In genomic region chr1:31856140-31856539, GRCh38 we compare ENCODE assay signal across 27 cellular contexts. TPM values are rescaled to one million over a fixed set of nuclear protein-coding genes. Genes with fewer than 3 reads are reported as not detected.
"Had no signal": no experiment of that assay in that cellular context is flagged by ENCODE, and none has a peak within 500 bp of the region (broad histone marks: within the 10 kb centered on the region; RNA-seq: fewer than 3 reads in every experiment).

No MANE protein-coding gene starts in this region.

- H3K27ac Mint-ChIP-seq: activated CD4-positive, alpha-beta memory T cell treated with anti-CD3 and anti-CD28 coated beads for 36 hours; activated CD4-positive, alpha-beta T cell treated with anti-CD3 and anti-CD28 coated beads, Interleukin-2, amount 10 ng/mL, durations not matched to agents 24 days and 14 days; activated naive CD4-positive, alpha-beta T cell treated with anti-CD3 and anti-CD28 coated beads, Interleukin-2, amount 10 ng/mL, durations not matched to agents 7 days and 5 days; activated naive CD8-positive, alpha-beta T cell treated with anti-CD3 and anti-CD28 coated beads, Interleukin-2, amount 10 ng/mL, durations not matched to agents 7 days and 5 days; immature natural killer cell; natural killer cell; neural progenitor cell; stimulated activated naive B cell treated with anti-CD40 and anti-IgM and Interleukin-4, amounts not matched to agents 10 μg/mL and 1 μg/mL and 100 μg/mL, for 72 hours; T-helper 17 cell had no signal

- H3K27ac ChIP-seq: neural progenitor cell, suprapubic skin, tibial artery, upper lobe of right lung, WERI-Rb-1 had no signal

- ATAC-seq: activated CD4-positive, CD25-positive, alpha-beta regulatory T cell treated with anti-CD3 and anti-CD28 coated beads, Interleukin-2, amount 50 U/mL, for 24 hours; natural killer cell; sciatic nerve; stimulated activated naive B cell treated with anti-CD40 and anti-IgM and Interleukin-4, amounts not matched to agents 10 μg/mL and 1 μg/mL and 100 μg/mL, for 72 hours; T-helper 17 cell; upper lobe of right lung had no signal

- H3K4me1 ChIP-seq: neural progenitor cell, suprapubic skin, tibial artery, upper lobe of right lung had no signal

- H3K36me3 ChIP-seq: neural progenitor cell, suprapubic skin, tibial artery, upper lobe of right lung, WERI-Rb-1 had no signal

- H3K9me3 ChIP-seq: suprapubic skin, tibial artery, upper lobe of right lung had no signal

- H3K4me2 ChIP-seq: neural progenitor cell had no signal

- FAIRE-seq: endothelial cell of umbilical vein, kidney had no signal

- H3K9me3 Mint-ChIP-seq: activated CD4-positive, alpha-beta memory T cell treated with anti-CD3 and anti-CD28 coated beads for 36 hours; activated CD4-positive, alpha-beta T cell treated with anti-CD3 and anti-CD28 coated beads, Interleukin-2, amount 10 ng/mL, durations not matched to agents 24 days and 14 days; activated naive CD4-positive, alpha-beta T cell treated with anti-CD3 and anti-CD28 coated beads, Interleukin-2, amount 10 ng/mL, durations not matched to agents 7 days and 5 days; activated naive CD8-positive, alpha-beta T cell treated with anti-CD3 and anti-CD28 coated beads, Interleukin-2, amount 10 ng/mL, durations not matched to agents 7 days and 5 days; immature natural killer cell; natural killer cell; neural progenitor cell; stimulated activated naive B cell treated with anti-CD40 and anti-IgM and Interleukin-4, amounts not matched to agents 10 μg/mL and 1 μg/mL and 100 μg/mL, for 72 hours had no signal

- DNase-seq: activated CD4-positive, alpha-beta memory T cell treated with anti-CD3 and anti-CD28 coated beads for 36 hours; activated CD4-positive, alpha-beta T cell treated with anti-CD3 and anti-CD28 coated beads, Interleukin-2, amount 10 ng/mL, durations not matched to agents 24 days and 14 days; activated CD8-positive, alpha-beta memory T cell treated with anti-CD3 and anti-CD28 coated beads, Interleukin-2, amount 50 U/mL, for 4 hours; activated gamma-delta T cell; activated naive CD4-positive, alpha-beta T cell treated with anti-CD3 and anti-CD28 coated beads, Interleukin-2, amount 10 ng/mL, durations not matched to agents 7 days and 5 days; activated naive CD8-positive, alpha-beta T cell treated with anti-CD3 and anti-CD28 coated beads, Interleukin-2, amount 10 ng/mL, durations not matched to agents 7 days and 5 days; activated T-cell treated with anti-CD3 and anti-CD28 coated beads, Interleukin-2, amount 50 U/mL, for 1 hour; central memory CD4-positive, alpha-beta T cell; hypothalamus; immature natural killer cell; kidney; natural killer cell; posterior cingulate gyrus; stimulated activated CD4-positive, alpha-beta T cell treated with anti-CD3 and anti-CD28 coated beads, Interleukin-15, amount 100 ng/mL, for 24 hours; stimulated activated CD4-positive, alpha-beta T cell treated with anti-CD3 and anti-CD28 coated beads, Interleukin-2, amount 100 ng/mL, for 24 hours; stimulated activated naive B cell treated with anti-CD40 and anti-IgM and Interleukin-4, amounts not matched to agents 10 μg/mL and 1 μg/mL and 100 μg/mL, for 72 hours; T-helper 17 cell; T1000; tibial artery; upper lobe of right lung; WERI-Rb-1 had no signal

- H3K4me3 ChIP-seq: neural progenitor cell, suprapubic skin, tibial artery, upper lobe of right lung had no signal

- H3K27me3 Mint-ChIP-seq: activated CD4-positive, alpha-beta memory T cell treated with anti-CD3 and anti-CD28 coated beads for 36 hours; activated CD4-positive, alpha-beta T cell treated with anti-CD3 and anti-CD28 coated beads, Interleukin-2, amount 10 ng/mL, durations not matched to agents 24 days and 14 days; activated naive CD4-positive, alpha-beta T cell treated with anti-CD3 and anti-CD28 coated beads, Interleukin-2, amount 10 ng/mL, durations not matched to agents 7 days and 5 days; stimulated activated naive B cell treated with anti-CD40 and anti-IgM and Interleukin-4, amounts not matched to agents 10 μg/mL and 1 μg/mL and 100 μg/mL, for 72 hours; T-helper 17 cell had no signal

- H3K27me3 ChIP-seq: neural progenitor cell, suprapubic skin, upper lobe of right lung had no signal

- H3K4me1 Mint-ChIP-seq: activated CD4-positive, alpha-beta T cell treated with anti-CD3 and anti-CD28 coated beads, Interleukin-2, amount 10 ng/mL, durations not matched to agents 24 days and 14 days; activated naive CD8-positive, alpha-beta T cell treated with anti-CD3 and anti-CD28 coated beads, Interleukin-2, amount 10 ng/mL, durations not matched to agents 7 days and 5 days; immature natural killer cell; natural killer cell; neural progenitor cell; stimulated activated naive B cell treated with anti-CD40 and anti-IgM and Interleukin-4, amounts not matched to agents 10 μg/mL and 1 μg/mL and 100 μg/mL, for 72 hours had no signal

- H3K9ac ChIP-seq: neural progenitor cell had no signal

- H3K36me3 Mint-ChIP-seq: activated CD4-positive, alpha-beta memory T cell treated with anti-CD3 and anti-CD28 coated beads for 36 hours; activated naive CD4-positive, alpha-beta T cell treated with anti-CD3 and anti-CD28 coated beads, Interleukin-2, amount 10 ng/mL, durations not matched to agents 7 days and 5 days; activated naive CD8-positive, alpha-beta T cell treated with anti-CD3 and anti-CD28 coated beads, Interleukin-2, amount 10 ng/mL, durations not matched to agents 7 days and 5 days; natural killer cell; neural progenitor cell; stimulated activated naive B cell treated with anti-CD40 and anti-IgM and Interleukin-4, amounts not matched to agents 10 μg/mL and 1 μg/mL and 100 μg/mL, for 72 hours had no signal

- H3K4me3 Mint-ChIP-seq: activated CD4-positive, alpha-beta memory T cell treated with anti-CD3 and anti-CD28 coated beads for 36 hours; activated CD4-positive, alpha-beta T cell treated with anti-CD3 and anti-CD28 coated beads, Interleukin-2, amount 10 ng/mL, durations not matched to agents 24 days and 14 days; activated naive CD4-positive, alpha-beta T cell treated with anti-CD3 and anti-CD28 coated beads, Interleukin-2, amount 10 ng/mL, durations not matched to agents 7 days and 5 days; activated naive CD8-positive, alpha-beta T cell treated with anti-CD3 and anti-CD28 coated beads, Interleukin-2, amount 10 ng/mL, durations not matched to agents 7 days and 5 days; immature natural killer cell; natural killer cell; neural progenitor cell; stimulated activated naive B cell treated with anti-CD40 and anti-IgM and Interleukin-4, amounts not matched to agents 10 μg/mL and 1 μg/mL and 100 μg/mL, for 72 hours; T-helper 17 cell had no signal

RNA-seq across cellular contexts. Expression of gene SPOCD1, which starts 40.3 kb away (rescaled TPM):
- total RNA-seq: activated CD4-positive, alpha-beta T cell treated with anti-CD3 and anti-CD28 coated beads, Interleukin-2, amount 10 ng/mL, durations not matched to agents 24 days and 14 days; activated CD8-positive, alpha-beta memory T cell treated with anti-CD3 and anti-CD28 coated beads for 36 hours had no signal
